Comparison of ENCODE assay signal across 8 cellular contexts in the genomic region with DNA sequence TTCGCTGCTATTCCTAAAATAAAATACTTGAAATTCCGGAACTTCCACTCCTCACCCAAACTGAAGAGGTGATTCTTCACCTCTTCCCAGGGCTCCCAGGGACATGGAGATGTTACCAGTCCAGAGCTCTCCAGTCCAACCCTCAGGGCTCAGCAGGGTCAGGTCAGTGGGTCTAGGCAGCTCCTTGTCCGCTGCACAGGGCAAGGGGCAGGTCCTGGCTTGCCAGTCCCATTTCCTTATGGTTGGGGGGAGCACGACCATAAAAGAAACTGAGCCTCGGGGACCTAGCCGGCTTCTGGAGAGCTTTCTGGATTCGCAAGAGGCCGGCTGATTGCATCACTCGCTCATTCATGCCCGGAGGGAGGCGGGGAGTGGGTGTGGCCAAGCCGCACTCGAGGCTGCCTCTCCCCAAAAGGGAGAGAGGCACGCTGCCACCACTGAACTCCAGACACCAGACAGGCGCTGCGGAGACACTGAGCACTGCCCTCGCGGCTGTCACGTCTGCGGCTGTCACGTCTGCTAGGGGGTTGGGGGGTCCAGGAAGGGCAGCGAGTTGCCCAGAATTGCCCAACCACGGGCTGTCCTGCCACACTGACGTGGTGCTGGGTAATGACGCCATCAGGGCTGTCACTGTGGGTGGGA. TPM values are rescaled to one million over a fixed set of nuclear protein-coding genes. Genes with fewer than 3 reads are reported as not detected.
DNase-seq lines count a peak whose midpoint lies in the region; ATAC-seq and TF ChIP-seq lines count a peak whose summit lies in the region.

No MANE protein-coding gene starts in this region.

- peak overlapping the region; percentile 78 for H3K4me3 Mint-ChIP-seq in activated T-helper 1 cell treated with anti-CD3 and anti-CD28 coated beads, Interleukin-12 subunit alpha, Interleukin-12 subunit beta, Interleukin-2, Interleukin-4 antibody, amounts not matched to agents 30 ng/mL and 10 ng/mL and 1 ng/mL, durations not matched to agents 14 hours and 24 hours and 36 hours
- peak overlapping the region in 9 of 10 donors; percentile 41 to 84 (median 65) for H3K4me3 Mint-ChIP-seq in naive thymus-derived CD4-positive, alpha-beta T cell
- peak overlapping the region in 1 of 2 donors; percentile 56 for H3K4me3 Mint-ChIP-seq in stimulated activated naive B cell treated with anti-CD40 and anti-IgM and Interleukin-4, amounts not matched to agents 10 μg/mL and 1 μg/mL and 100 μg/mL, for 72 hours

- H3K36me3 Mint-ChIP-seq in activated T-helper 1 cell treated with anti-CD3 and anti-CD28 coated beads, Interleukin-12 subunit alpha, Interleukin-12 subunit beta, Interleukin-2, Interleukin-4 antibody, amounts not matched to agents 30 ng/mL and 10 ng/mL and 1 ng/mL, durations not matched to agents 14 hours and 24 hours and 36 hours (ENCODE audit: low read depth) = peaks cover 61% of the 10 kb centered on the region
- peaks cover 0 to 16% (median 0%) of the 10 kb centered on the region in 5 donors for H3K36me3 Mint-ChIP-seq in naive thymus-derived CD4-positive, alpha-beta T cell
- H3K36me3 Mint-ChIP-seq in stimulated activated naive B cell treated with anti-CD40 and anti-IgM and Interleukin-4, amounts not matched to agents 10 μg/mL and 1 μg/mL and 100 μg/mL, for 72 hours = peaks cover 50 to 65% of the 10 kb centered on the region in 2 donors

- peak; percentile 73 to 90 (median 81) for DNase-seq in NCI-H1417 (lab: John Stamatoyannopoulos, UW)
- DNase-seq in NCI-H1417 treated with DMSO at 0.1 percent for 48 hours (lab: John Stamatoyannopoulos, UW) = no peak
- peak; percentile 88 for DNase-seq in HPDE6-E6E7 (ENCODE audit: extremely low spot score)
- DNase-seq in RKO (ENCODE audit: low spot score) = peak; percentile 32
- peak; percentile 83 for DNase-seq in activated T-helper 1 cell treated with anti-CD3 and anti-CD28 coated beads, Interleukin-12 subunit alpha, Interleukin-12 subunit beta, Interleukin-2, Interleukin-4 antibody, amounts not matched to agents 30 ng/mL and 10 ng/mL and 1 ng/mL, durations not matched to agents 14 hours and 24 hours and 36 hours (ENCODE audit: low spot score)
- peak; percentile 66 for DNase-seq in esophagus squamous epithelium (lab: John Stamatoyannopoulos, UW)
- DNase-seq in naive thymus-derived CD4-positive, alpha-beta T cell = peak; percentile 44 to 83 (median 60)
- DNase-seq in stimulated activated naive B cell treated with anti-CD40 and anti-IgM and Interleukin-4, amounts not matched to agents 10 μg/mL and 1 μg/mL and 100 μg/mL, for 72 hours = peak; percentile 49

- ATAC-seq in naive thymus-derived CD4-positive, alpha-beta T cell = peak; percentile 83
- ATAC-seq in stimulated activated naive B cell treated with anti-CD40 and anti-IgM and Interleukin-4, amounts not matched to agents 10 μg/mL and 1 μg/mL and 100 μg/mL, for 72 hours (replicated peaks) = peak; percentile 71 to 72

- H3K4me3 ChIP-seq in esophagus squamous epithelium = peak overlapping the region in 3 of 4 donors; percentile 29 to 58 (median 31)
- H3K4me3 ChIP-seq in naive thymus-derived CD4-positive, alpha-beta T cell (ENCODE audit: low read length) = peak overlapping the region; percentile 18

- peak overlapping the region; percentile 75 to 93 (median 86) for H3K27ac ChIP-seq in esophagus squamous epithelium
- H3K27ac ChIP-seq in naive thymus-derived CD4-positive, alpha-beta T cell (ENCODE audit: low read depth, low read length) = peak overlapping the region; percentile 36

- intact Hi-C loops in activated T-helper 1 cell treated with anti-CD3 and anti-CD28 coated beads, Interleukin-12 subunit alpha, Interleukin-12 subunit beta, Interleukin-2, Interleukin-4 antibody, amounts not matched to agents 30 ng/mL and 10 ng/mL and 1 ng/mL, durations not matched to agents 14 hours and 24 hours and 36 hours (cut with micrococcal nuclease) = loop anchor here (1.0 kb wide), 3 partner anchors 13 to 74 kb away; no protein-coding TSS in a partner anchor
- intact Hi-C loops in esophagus squamous epithelium (cut with DNase I) = no loop called here
- intact Hi-C loops in naive thymus-derived CD4-positive, alpha-beta T cell (cut with micrococcal nuclease) = loop anchor here in 1 of 2 donors (5.0 kb wide), 1 partner anchor 46 kb away; no protein-coding TSS in a partner anchor

- peak overlapping the region; percentile 86 for H3K27ac Mint-ChIP-seq in activated T-helper 1 cell treated with anti-CD3 and anti-CD28 coated beads, Interleukin-12 subunit alpha, Interleukin-12 subunit beta, Interleukin-2, Interleukin-4 antibody, amounts not matched to agents 30 ng/mL and 10 ng/mL and 1 ng/mL, durations not matched to agents 14 hours and 24 hours and 36 hours
- H3K27ac Mint-ChIP-seq in naive thymus-derived CD4-positive, alpha-beta T cell = peak overlapping the region in 5 of 9 donors; percentile 31 to 95 (median 74)
- no peak overlapping the region for H3K27ac Mint-ChIP-seq in stimulated activated naive B cell treated with anti-CD40 and anti-IgM and Interleukin-4, amounts not matched to agents 10 μg/mL and 1 μg/mL and 100 μg/mL, for 72 hours

- no peaks in the 10 kb centered on the region for H3K9me3 ChIP-seq in esophagus squamous epithelium
- no peaks in the 10 kb centered on the region for H3K9me3 ChIP-seq in naive thymus-derived CD4-positive, alpha-beta T cell (ENCODE audit: control insufficient read depth in 2 of 3, low read length in 3 of 3)

- peaks cover 76 to 100% (median 87%) of the 10 kb centered on the region in 3 donors for H3K4me1 ChIP-seq in esophagus squamous epithelium
- peaks cover 20 to 33% of the 10 kb centered on the region in 2 donors for H3K4me1 ChIP-seq in naive thymus-derived CD4-positive, alpha-beta T cell (ENCODE audit: control insufficient read depth in 2 of 2, insufficient read depth in 2 of 2, low read length in 2 of 2)

- POLR2A ChIA-PET in naive thymus-derived CD4-positive, alpha-beta T cell (lab: Charles Lee) = interaction anchor here (0.8 to 1.4 kb wide), 2 partner anchors 15 to 47 kb away, joined by 3 read pairs; no protein-coding TSS in a partner anchor

- no peaks in the 10 kb centered on the region for H3K9me3 Mint-ChIP-seq in activated T-helper 1 cell treated with anti-CD3 and anti-CD28 coated beads, Interleukin-12 subunit alpha, Interleukin-12 subunit beta, Interleukin-2, Interleukin-4 antibody, amounts not matched to agents 30 ng/mL and 10 ng/mL and 1 ng/mL, durations not matched to agents 14 hours and 24 hours and 36 hours
- no peaks in the 10 kb centered on the region for H3K9me3 Mint-ChIP-seq in naive thymus-derived CD4-positive, alpha-beta T cell
- no peaks in the 10 kb centered on the region for H3K9me3 Mint-ChIP-seq in stimulated activated naive B cell treated with anti-CD40 and anti-IgM and Interleukin-4, amounts not matched to agents 10 μg/mL and 1 μg/mL and 100 μg/mL, for 72 hours

- WGBS in esophagus squamous epithelium, 2 donors = 13 to 51% methylated on average over 2 to 3 of the region's 25 CpGs

- CTCF ChIA-PET in naive thymus-derived CD4-positive, alpha-beta T cell (lab: Charles Lee) = interaction anchor here (3.1 kb wide), 1 partner anchor 17 kb away, joined by 18 read pairs; a partner anchor contains a TSS

- H3K27me3 Mint-ChIP-seq in activated T-helper 1 cell treated with anti-CD3 and anti-CD28 coated beads, Interleukin-12 subunit alpha, Interleukin-12 subunit beta, Interleukin-2, Interleukin-4 antibody, amounts not matched to agents 30 ng/mL and 10 ng/mL and 1 ng/mL, durations not matched to agents 14 hours and 24 hours and 36 hours (ENCODE audit: insufficient read depth) = no peaks in the 10 kb centered on the region
- H3K27me3 Mint-ChIP-seq in naive thymus-derived CD4-positive, alpha-beta T cell = no peaks in the 10 kb centered on the region
- H3K27me3 Mint-ChIP-seq in stimulated activated naive B cell treated with anti-CD40 and anti-IgM and Interleukin-4, amounts not matched to agents 10 μg/mL and 1 μg/mL and 100 μg/mL, for 72 hours = no peaks in the 10 kb centered on the region

- H3K36me3 ChIP-seq in esophagus squamous epithelium = peaks cover 0 to 30% (median 0%) of the 10 kb centered on the region in 3 donors
- H3K36me3 ChIP-seq in naive thymus-derived CD4-positive, alpha-beta T cell (ENCODE audit: control insufficient read depth in 2 of 3, insufficient read depth in 3 of 3, low read length in 3 of 3) = peaks cover 0 to 18% (median 5%) of the 10 kb centered on the region in 3 experiments

- H3K4me1 Mint-ChIP-seq in activated T-helper 1 cell treated with anti-CD3 and anti-CD28 coated beads, Interleukin-12 subunit alpha, Interleukin-12 subunit beta, Interleukin-2, Interleukin-4 antibody, amounts not matched to agents 30 ng/mL and 10 ng/mL and 1 ng/mL, durations not matched to agents 14 hours and 24 hours and 36 hours (ENCODE audit: low read depth) = peaks cover 55% of the 10 kb centered on the region
- H3K4me1 Mint-ChIP-seq in naive thymus-derived CD4-positive, alpha-beta T cell = peaks cover 9 to 60% (median 18%) of the 10 kb centered on the region in 7 donors
- peaks cover 19 to 49% of the 10 kb centered on the region in 2 donors for H3K4me1 Mint-ChIP-seq in stimulated activated naive B cell treated with anti-CD40 and anti-IgM and Interleukin-4, amounts not matched to agents 10 μg/mL and 1 μg/mL and 100 μg/mL, for 72 hours

- TF ChIP-seq CTCF in esophagus squamous epithelium (IDR thresholded peaks at IDR 0.05) = no peak

- peak in 2 of 4 donors; percentile 56 to 88 for TF ChIP-seq POLR2A in esophagus squamous epithelium (IDR thresholded peaks at IDR 0.05)

- H3K27me3 ChIP-seq in esophagus squamous epithelium = peaks cover 0 to 13% (median 0%) of the 10 kb centered on the region in 4 donors
- no peaks in the 10 kb centered on the region for H3K27me3 ChIP-seq in naive thymus-derived CD4-positive, alpha-beta T cell (ENCODE audit: control insufficient read depth in 2 of 2, insufficient read depth in 2 of 2, low read length in 2 of 2)

RNA-seq across cellular contexts. Expression of a gene that starts 15.8 kb away (rescaled TPM):
- total RNA-seq in activated T-helper 1 cell treated with anti-CD3 and anti-CD28 coated beads, Interleukin-12 subunit alpha, Interleukin-12 subunit beta, Interleukin-2, Interleukin-4 antibody, amounts not matched to agents 30 ng/mL and 10 ng/mL and 1 ng/mL, durations not matched to agents 14 hours and 24 hours and 36 hours = 466 and 469 TPM in 2 replicates
- total RNA-seq in esophagus squamous epithelium = 100 to 1,000 TPM in 3 of 4 donors, 10 to 100 TPM in 1; 75.3 to 179 (median 145) TPM
- 100 to 1,000 TPM in 1 of 5 experiments, 10 to 100 TPM in 2, 1 to 10 TPM in 2; 6.0 to 113 (median 29.3) TPM for total RNA-seq in naive thymus-derived CD4-positive, alpha-beta T cell
- polyA plus RNA-seq in naive thymus-derived CD4-positive, alpha-beta T cell = 1 to 10 TPM; 3.3 to 3.4 TPM
